ENCODE assay signal across 1 cellular context in the genomic region with DNA sequence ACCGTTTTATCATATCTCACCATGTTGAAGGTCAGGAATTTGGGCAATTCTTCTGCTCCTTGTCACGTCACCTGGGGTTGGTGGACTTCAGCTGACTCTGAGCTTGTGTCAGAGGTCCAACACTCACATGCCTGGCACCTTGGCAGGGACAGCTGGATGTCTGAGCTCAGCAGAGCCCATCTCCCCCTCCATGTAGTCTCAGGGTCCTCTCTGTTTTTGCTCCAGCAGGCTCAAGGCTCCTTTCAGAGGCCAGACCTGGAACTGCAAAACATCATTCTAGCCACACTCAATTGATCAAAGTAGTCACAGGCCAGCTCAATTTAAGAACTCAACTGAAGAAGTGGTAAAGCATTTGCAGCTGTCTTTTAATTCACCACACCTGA.
TF ChIP-seq lines count a peak whose summit lies in the region.

No MANE protein-coding gene starts in this region.

TF ChIP-seq in GM23338, 12 proteins besides CTCF, POLR2A, EP300 and RAD21:
- TF ChIP-seq, protein P1, sequence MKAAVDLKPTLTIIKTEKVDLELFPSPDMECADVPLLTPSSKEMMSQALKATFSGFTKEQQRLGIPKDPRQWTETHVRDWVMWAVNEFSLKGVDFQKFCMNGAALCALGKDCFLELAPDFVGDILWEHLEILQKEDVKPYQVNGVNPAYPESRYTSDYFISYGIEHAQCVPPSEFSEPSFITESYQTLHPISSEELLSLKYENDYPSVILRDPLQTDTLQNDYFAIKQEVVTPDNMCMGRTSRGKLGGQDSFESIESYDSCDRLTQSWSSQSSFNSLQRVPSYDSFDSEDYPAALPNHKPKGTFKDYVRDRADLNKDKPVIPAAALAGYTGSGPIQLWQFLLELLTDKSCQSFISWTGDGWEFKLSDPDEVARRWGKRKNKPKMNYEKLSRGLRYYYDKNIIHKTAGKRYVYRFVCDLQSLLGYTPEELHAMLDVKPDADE (IDR thresholded peaks at IDR 0.05), result no peak
- TF ChIP-seq ZNF114 (CRISPR knock-in tag; IDR thresholded peaks at IDR 0.05), result no peak
- TF ChIP-seq JUNB (IDR thresholded peaks at IDR 0.05; ENCODE audit: unreplicated experiment), result no peak
- no peak for TF ChIP-seq ZNF331 (CRISPR knock-in tag; IDR thresholded peaks at IDR 0.05; ENCODE audit: low read depth)
- TF ChIP-seq POLR2AphosphoS5 (IDR thresholded peaks at IDR 0.05; ENCODE audit: low read depth), result no peak
- TF ChIP-seq EZH2 (IDR thresholded peaks at IDR 0.05; ENCODE audit: low read depth, unreplicated experiment), result no peak
- TF ChIP-seq STAT1 (IDR thresholded peaks at IDR 0.05; ENCODE audit: unreplicated experiment), result no peak
- TF ChIP-seq EZH2phosphoT487 (IDR thresholded peaks at IDR 0.05; ENCODE audit: unreplicated experiment), result no peak
- TF ChIP-seq, protein P2, sequence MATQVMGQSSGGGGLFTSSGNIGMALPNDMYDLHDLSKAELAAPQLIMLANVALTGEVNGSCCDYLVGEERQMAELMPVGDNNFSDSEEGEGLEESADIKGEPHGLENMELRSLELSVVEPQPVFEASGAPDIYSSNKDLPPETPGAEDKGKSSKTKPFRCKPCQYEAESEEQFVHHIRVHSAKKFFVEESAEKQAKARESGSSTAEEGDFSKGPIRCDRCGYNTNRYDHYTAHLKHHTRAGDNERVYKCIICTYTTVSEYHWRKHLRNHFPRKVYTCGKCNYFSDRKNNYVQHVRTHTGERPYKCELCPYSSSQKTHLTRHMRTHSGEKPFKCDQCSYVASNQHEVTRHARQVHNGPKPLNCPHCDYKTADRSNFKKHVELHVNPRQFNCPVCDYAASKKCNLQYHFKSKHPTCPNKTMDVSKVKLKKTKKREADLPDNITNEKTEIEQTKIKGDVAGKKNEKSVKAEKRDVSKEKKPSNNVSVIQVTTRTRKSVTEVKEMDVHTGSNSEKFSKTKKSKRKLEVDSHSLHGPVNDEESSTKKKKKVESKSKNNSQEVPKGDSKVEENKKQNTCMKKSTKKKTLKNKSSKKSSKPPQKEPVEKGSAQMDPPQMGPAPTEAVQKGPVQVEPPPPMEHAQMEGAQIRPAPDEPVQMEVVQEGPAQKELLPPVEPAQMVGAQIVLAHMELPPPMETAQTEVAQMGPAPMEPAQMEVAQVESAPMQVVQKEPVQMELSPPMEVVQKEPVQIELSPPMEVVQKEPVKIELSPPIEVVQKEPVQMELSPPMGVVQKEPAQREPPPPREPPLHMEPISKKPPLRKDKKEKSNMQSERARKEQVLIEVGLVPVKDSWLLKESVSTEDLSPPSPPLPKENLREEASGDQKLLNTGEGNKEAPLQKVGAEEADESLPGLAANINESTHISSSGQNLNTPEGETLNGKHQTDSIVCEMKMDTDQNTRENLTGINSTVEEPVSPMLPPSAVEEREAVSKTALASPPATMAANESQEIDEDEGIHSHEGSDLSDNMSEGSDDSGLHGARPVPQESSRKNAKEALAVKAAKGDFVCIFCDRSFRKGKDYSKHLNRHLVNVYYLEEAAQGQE (IDR thresholded peaks at IDR 0.05; ENCODE audit: unreplicated experiment), result no peak
- TF ChIP-seq NANOG (IDR thresholded peaks at IDR 0.05; ENCODE audit: borderline replicate concordance), result no peak
- TF ChIP-seq, protein P3, sequence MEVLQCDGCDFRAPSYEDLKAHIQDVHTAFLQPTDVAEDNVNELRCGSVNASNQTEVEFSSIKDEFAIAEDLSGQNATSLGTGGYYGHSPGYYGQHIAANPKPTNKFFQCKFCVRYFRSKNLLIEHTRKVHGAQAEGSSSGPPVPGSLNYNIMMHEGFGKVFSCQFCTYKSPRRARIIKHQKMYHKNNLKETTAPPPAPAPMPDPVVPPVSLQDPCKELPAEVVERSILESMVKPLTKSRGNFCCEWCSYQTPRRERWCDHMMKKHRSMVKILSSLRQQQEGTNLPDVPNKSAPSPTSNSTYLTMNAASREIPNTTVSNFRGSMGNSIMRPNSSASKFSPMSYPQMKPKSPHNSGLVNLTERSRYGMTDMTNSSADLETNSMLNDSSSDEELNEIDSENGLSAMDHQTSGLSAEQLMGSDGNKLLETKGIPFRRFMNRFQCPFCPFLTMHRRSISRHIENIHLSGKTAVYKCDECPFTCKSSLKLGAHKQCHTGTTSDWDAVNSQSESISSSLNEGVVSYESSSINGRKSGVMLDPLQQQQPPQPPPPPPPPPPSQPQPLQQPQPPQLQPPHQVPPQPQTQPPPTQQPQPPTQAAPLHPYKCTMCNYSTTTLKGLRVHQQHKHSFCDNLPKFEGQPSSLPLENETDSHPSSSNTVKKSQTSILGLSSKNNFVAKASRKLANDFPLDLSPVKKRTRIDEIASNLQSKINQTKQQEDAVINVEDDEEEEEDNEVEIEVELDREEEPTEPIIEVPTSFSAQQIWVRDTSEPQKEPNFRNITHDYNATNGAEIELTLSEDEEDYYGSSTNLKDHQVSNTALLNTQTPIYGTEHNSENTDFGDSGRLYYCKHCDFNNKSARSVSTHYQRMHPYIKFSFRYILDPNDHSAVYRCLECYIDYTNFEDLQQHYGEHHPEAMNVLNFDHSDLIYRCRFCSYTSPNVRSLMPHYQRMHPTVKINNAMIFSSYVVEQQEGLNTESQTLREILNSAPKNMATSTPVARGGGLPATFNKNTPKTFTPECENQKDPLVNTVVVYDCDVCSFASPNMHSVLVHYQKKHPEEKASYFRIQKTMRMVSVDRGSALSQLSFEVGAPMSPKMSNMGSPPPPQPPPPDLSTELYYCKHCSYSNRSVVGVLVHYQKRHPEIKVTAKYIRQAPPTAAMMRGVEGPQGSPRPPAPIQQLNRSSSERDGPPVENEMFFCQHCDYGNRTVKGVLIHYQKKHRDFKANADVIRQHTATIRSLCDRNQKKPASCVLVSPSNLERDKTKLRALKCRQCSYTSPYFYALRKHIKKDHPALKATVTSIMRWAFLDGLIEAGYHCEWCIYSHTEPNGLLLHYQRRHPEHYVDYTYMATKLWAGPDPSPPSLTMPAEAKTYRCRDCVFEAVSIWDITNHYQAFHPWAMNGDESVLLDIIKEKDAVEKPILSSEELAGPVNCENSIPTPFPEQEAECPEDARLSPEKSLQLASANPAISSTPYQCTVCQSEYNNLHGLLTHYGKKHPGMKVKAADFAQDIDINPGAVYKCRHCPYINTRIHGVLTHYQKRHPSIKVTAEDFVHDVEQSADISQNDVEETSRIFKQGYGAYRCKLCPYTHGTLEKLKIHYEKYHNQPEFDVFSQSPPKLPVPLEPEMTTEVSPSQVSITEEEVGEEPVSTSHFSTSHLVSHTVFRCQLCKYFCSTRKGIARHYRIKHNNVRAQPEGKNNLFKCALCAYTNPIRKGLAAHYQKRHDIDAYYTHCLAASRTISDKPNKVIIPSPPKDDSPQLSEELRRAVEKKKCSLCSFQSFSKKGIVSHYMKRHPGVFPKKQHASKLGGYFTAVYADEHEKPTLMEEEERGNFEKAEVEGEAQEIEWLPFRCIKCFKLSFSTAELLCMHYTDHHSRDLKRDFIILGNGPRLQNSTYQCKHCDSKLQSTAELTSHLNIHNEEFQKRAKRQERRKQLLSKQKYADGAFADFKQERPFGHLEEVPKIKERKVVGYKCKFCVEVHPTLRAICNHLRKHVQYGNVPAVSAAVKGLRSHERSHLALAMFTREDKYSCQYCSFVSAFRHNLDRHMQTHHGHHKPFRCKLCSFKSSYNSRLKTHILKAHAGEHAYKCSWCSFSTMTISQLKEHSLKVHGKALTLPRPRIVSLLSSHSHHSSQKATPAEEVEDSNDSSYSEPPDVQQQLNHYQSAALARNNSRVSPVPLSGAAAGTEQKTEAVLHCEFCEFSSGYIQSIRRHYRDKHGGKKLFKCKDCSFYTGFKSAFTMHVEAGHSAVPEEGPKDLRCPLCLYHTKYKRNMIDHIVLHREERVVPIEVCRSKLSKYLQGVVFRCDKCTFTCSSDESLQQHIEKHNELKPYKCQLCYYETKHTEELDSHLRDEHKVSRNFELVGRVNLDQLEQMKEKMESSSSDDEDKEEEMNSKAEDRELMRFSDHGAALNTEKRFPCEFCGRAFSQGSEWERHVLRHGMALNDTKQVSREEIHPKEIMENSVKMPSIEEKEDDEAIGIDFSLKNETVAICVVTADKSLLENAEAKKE (CRISPR knock-in tag; IDR thresholded peaks at IDR 0.05), result no peak
- TF ChIP-seq CREB1 (CRISPR knock-in tag; IDR thresholded peaks at IDR 0.05; ENCODE audit: low read depth), result no peak
TF ChIP-seq in GM23338: peak in this region for 0.
